ENCODE assay signal across 9 cellular contexts in the genomic region with DNA sequence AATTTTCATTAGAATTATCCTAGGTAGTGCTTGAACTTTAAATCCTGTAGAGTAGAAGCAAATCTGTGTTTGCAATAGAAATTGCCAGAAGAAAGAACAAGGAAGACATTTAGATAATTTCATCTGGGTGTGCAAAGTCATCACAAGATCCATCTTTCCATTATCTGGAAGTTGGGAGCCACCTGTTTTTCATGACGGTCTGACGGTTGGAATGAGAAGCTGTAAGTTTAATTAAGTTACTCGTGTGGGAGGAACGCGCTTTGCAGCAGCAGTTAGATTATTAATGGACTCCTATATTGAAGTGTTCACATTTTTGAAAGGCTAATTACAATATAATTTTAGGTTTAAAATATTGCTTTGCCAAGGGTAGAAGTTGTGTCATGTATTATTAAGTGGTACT.
"Had no signal": no experiment of that assay in that cellular context is flagged by ENCODE, and none has a peak within 500 bp of the region (broad histone marks: within the 10 kb centered on the region; RNA-seq: fewer than 3 reads in every experiment).

No MANE protein-coding gene starts in this region.

- H3K27ac Mint-ChIP-seq: HFFc6 had no signal

- H3K27ac ChIP-seq: GM23248 had no signal

- ATAC-seq: HCT116, K562 had no signal

- H3K9me3 Mint-ChIP-seq: HFFc6 had no signal

- H3K36me3 ChIP-seq: HAP-1 had no signal

- H3K4me1 ChIP-seq: HAP-1 had no signal

- H3K4me3 ChIP-seq: GM23248, HAP-1, K562 had no signal

- DNase-seq: GM23248, GOT3, H7, HFFc6, IMR-90, KG1 had no signal

- H3K9me3 ChIP-seq: HAP-1 had no signal

- H3K4me3 Mint-ChIP-seq: HFFc6 had no signal

- H3K9ac ChIP-seq: GM23248 had no signal
